8 cellular contexts compared by ENCODE assay signal in genomic region chr9:136625101-136626065, GRCh38. TPM values are rescaled to one million over a fixed set of nuclear protein-coding genes. Genes with fewer than 3 reads are reported as not detected.
DNase-seq lines count a peak whose midpoint lies in the region; ATAC-seq and TF ChIP-seq lines count a peak whose summit lies in the region.

No MANE protein-coding gene starts in this region.

- peak; percentile 74 for ATAC-seq in aorta (ENCODE audit: low FRiP score)
- no peak for ATAC-seq in HG03460 (IDR thresholded peaks at IDR 0.05; ENCODE audit: unreplicated experiment)

- H3K27me3 ChIP-seq in liver (ENCODE audit: control insufficient read depth in 4 of 4, insufficient read depth in 4 of 4, low read length in 3 of 4) (no peaks in the 10 kb centered on the region), aorta (ENCODE audit: control insufficient read depth in 1 of 2, insufficient read depth in 2 of 2, low read length in 1 of 2) (no peaks in the 10 kb centered on the region)

- H3K4me3 ChIP-seq in liver (ENCODE audit: low read depth in 1 of 3, low read length in 3 of 3) (no peak overlapping the region), aorta (ENCODE audit: low read length in 2 of 2) (no peak overlapping the region)

- BruUV-seq in MCF 10A (replicated peaks; lab: Mats Ljungman, UMichigan): no TSS peak

- TF ChIP-seq EP300 in Ishikawa (IDR thresholded peaks at IDR 0.05; ENCODE audit: borderline replicate concordance): peak; percentile 52; the same call in 1 of the 2 replicates

- peaks cover 31 to 42% (median 31%) of the 10 kb centered on the region in 3 donors for H3K27me3 Mint-ChIP-seq in CD14-positive monocyte (ENCODE audit: low read depth in 3 of 3)
- no peaks in the 10 kb centered on the region for H3K27me3 Mint-ChIP-seq in MCF 10A (ENCODE audit: insufficient read depth, unreplicated experiment)

- peak overlapping the region; percentile 81 for H3K27ac ChIP-seq in liver (ENCODE audit: low read depth in 1 of 2, low read length in 2 of 2)
- H3K27ac ChIP-seq in aorta (ENCODE audit: low read depth in 1 of 2, low read length in 2 of 2): peak overlapping the region in 1 of 2 donors; percentile 39

- POLR2A ChIA-PET in MCF 10A (lab: Yijun Ruan, JAX): interaction anchor here (0.6 to 5.6 kb wide), 18 partner anchors 10 to 216 kb away, joined by 3 to 84 read pairs (median 7); partner anchors contain the start of gene NOTCH1

- H3K9me3 ChIP-seq in liver (ENCODE audit: control insufficient read depth in 4 of 4, low read length in 3 of 4) (no peaks in the 10 kb centered on the region), aorta (ENCODE audit: control insufficient read depth, low read length) (no peaks in the 10 kb centered on the region)

- CTCF ChIA-PET in MCF 10A (lab: Yijun Ruan, JAX): interaction anchor here (0.5 to 8.5 kb wide), 31 partner anchors 9 to 526 kb away, joined by 3 to 280 read pairs (median 4); partner anchors contain the start of genes DNLZ and INPP5E

- H3K4me1 ChIP-seq in liver (ENCODE audit: control insufficient read depth in 4 of 4, insufficient read depth in 4 of 4, low read length in 3 of 4) (peaks cover 35 to 65% (median 49%) of the 10 kb centered on the region in 4 donors), aorta (ENCODE audit: control insufficient read depth in 1 of 2, insufficient read depth in 2 of 2, low read length in 2 of 2) (no peaks in the 10 kb centered on the region)

- TF ChIP-seq CTCF in CD14-positive monocyte (IDR thresholded peaks at IDR 0.05): no peak
- peak; percentile 56 for TF ChIP-seq CTCF in MCF 10A (IDR thresholded peaks at IDR 0.05; ENCODE audit: unreplicated experiment)
- peak; percentile 50 for TF ChIP-seq CTCF in liver (IDR thresholded peaks at IDR 0.05; ENCODE audit: low read depth, low read length, missing input control)

- H3K9ac ChIP-seq in liver (ENCODE audit: low read depth in 1 of 2, low read length in 2 of 2): no peak overlapping the region

- intact Hi-C loops in CD14-positive monocyte (cut with micrococcal nuclease): loop anchor here in 1 of 2 donors (5.0 kb wide), 1 partner anchor 93 kb away; no protein-coding TSS in a partner anchor
- intact Hi-C loops in MCF 10A (cut with micrococcal nuclease): loop anchor here (1.0 kb wide), 1 partner anchor 137 kb away; no protein-coding TSS in a partner anchor
- intact Hi-C loops in aorta (cut with DNase I): loop anchor here in 1 of 2 donors (5.0 kb wide), 1 partner anchor 83 kb away; no protein-coding TSS in a partner anchor

- DNase-seq in CD14-positive monocyte (ENCODE audit: low spot score): peak; percentile 64
- DNase-seq in MCF 10A (ENCODE audit: unreplicated experiment): peak; percentile 84
- peak; percentile 88 to 92 for DNase-seq in aorta
- DNase-seq in stimulated activated CD4-positive, alpha-beta T cell treated with anti-CD3 and anti-CD28 coated beads, Interleukin-12 subunit alpha, Interleukin-12 subunit beta, amount 100 ng/mL, for 4 hours: no peak
- no peak for DNase-seq in NCI-H748 (lab: John Stamatoyannopoulos, UW; ENCODE audit: unreplicated experiment)

- peak overlapping the region in 1 of 2 donors; percentile 53 for H3K4me3 Mint-ChIP-seq in CD14-positive monocyte
- no peak overlapping the region for H3K4me3 Mint-ChIP-seq in MCF 10A (ENCODE audit: unreplicated experiment)

- TF ChIP-seq RAD21 in Ishikawa (IDR thresholded peaks at IDR 0.05; ENCODE audit: low read depth) (peak; percentile 86), liver (IDR thresholded peaks at IDR 0.05) (peak; percentile 85 to 87)

- 14% methylated on average over 19 of the region's 19 CpGs for WGBS in liver
- WGBS in aorta, 2 donors: 8 to 9% methylated on average over 19 of the region's 19 CpGs

- H3K9me3 Mint-ChIP-seq in CD14-positive monocyte (peaks cover 0 to 5% (median 0%) of the 10 kb centered on the region in 7 donors), MCF 10A (ENCODE audit: unreplicated experiment) (no peaks in the 10 kb centered on the region)

- no peaks in the 10 kb centered on the region for H3K36me3 ChIP-seq in liver (ENCODE audit: control insufficient read depth in 4 of 4, insufficient read depth in 3 of 4, low read depth in 1 of 4, low read length in 3 of 4)
- no peaks in the 10 kb centered on the region for H3K36me3 ChIP-seq in aorta (ENCODE audit: control insufficient read depth in 1 of 2, insufficient read depth in 2 of 2, low read length in 1 of 2)

- H3K36me3 Mint-ChIP-seq in CD14-positive monocyte (peaks cover 4 to 7% of the 10 kb centered on the region in 2 donors), MCF 10A (ENCODE audit: insufficient read depth, unreplicated experiment) (peaks cover 6% of the 10 kb centered on the region)

- peak overlapping the region in 1 of 7 donors; percentile 73 for H3K27ac Mint-ChIP-seq in CD14-positive monocyte
- H3K27ac Mint-ChIP-seq in MCF 10A (ENCODE audit: low read depth, unreplicated experiment): peak overlapping the region; percentile 17

- peaks cover 24% of the 10 kb centered on the region for H3K4me1 Mint-ChIP-seq in CD14-positive monocyte
- H3K4me1 Mint-ChIP-seq in MCF 10A (ENCODE audit: insufficient read depth, unreplicated experiment): peaks cover 12% of the 10 kb centered on the region

TF ChIP-seq in Ishikawa, 13 proteins besides CTCF, POLR2A, EP300 and RAD21:
- peak; percentile 78 for TF ChIP-seq TCF12 (IDR thresholded peaks at IDR 0.05; ENCODE audit: low read depth)
- peak; percentile 73 for TF ChIP-seq ZBTB7A (IDR thresholded peaks at IDR 0.05; ENCODE audit: low read depth)
- TF ChIP-seq NFIC (IDR thresholded peaks at IDR 0.05): peak; percentile 80
- TF ChIP-seq TEAD4 (IDR thresholded peaks at IDR 0.05): peak; percentile 39; the same call in 1 of the 2 replicates
- TF ChIP-seq TAF1 (IDR thresholded peaks at IDR 0.05; ENCODE audit: low read depth): no peak

TF ChIP-seq in liver, 16 proteins besides CTCF, POLR2A, EP300 and RAD21 (continues in another document):
- TF ChIP-seq HNF4G (IDR thresholded peaks at IDR 0.05) (peak; percentile 82), TAF1 (conservative IDR thresholded peaks at IDR 0.05) (no peak), GABPA (IDR thresholded peaks at IDR 0.05 in 1 of 2, conservative IDR thresholded peaks at IDR 0.05 in 1 of 2) (peak in 1 of 2 donors; percentile 61), REST (IDR thresholded peaks at IDR 0.05) (peak; percentile 72), MAX (IDR thresholded peaks at IDR 0.05) (peak; percentile 85), FOXA1 (IDR thresholded peaks at IDR 0.05) (peak; percentile 73), HNF4A (conservative IDR thresholded peaks at IDR 0.05) (peak; percentile 91), NR2F2 (IDR thresholded peaks at IDR 0.05) (peak; percentile 99), ZBTB33 (IDR thresholded peaks at IDR 0.05) (no peak), JUND (IDR thresholded peaks at IDR 0.05) (peak in 1 of 2 donors; percentile 57), EGR1 (IDR thresholded peaks at IDR 0.05; ENCODE audit: low read depth in 2 of 2) (peak in 1 of 2 donors; percentile 54), YY1 (IDR thresholded peaks at IDR 0.05) (peak; percentile 66), SP1 (IDR thresholded peaks at IDR 0.05) (peak; percentile 93), RXRA (IDR thresholded peaks at IDR 0.05) (peak; percentile 95 to 96), FOXA2 (IDR thresholded peaks at IDR 0.05) (no peak)

RNA-seq across cellular contexts. Expression of gene EGFL7, which starts 37.3 kb away (rescaled TPM):
- polyA plus RNA-seq in CD14-positive monocyte (1 to 10 TPM; 2.2 to 2.8 TPM), liver (10 to 100 TPM; 32.1 to 39.7 TPM), aorta (10 to 100 TPM; 13.1 to 32.0 TPM)
- total RNA-seq in MCF 10A (2022) (3.9 and 4.3 TPM in 2 replicates), liver (10 to 100 TPM; 34.5 to 38.5 TPM), aorta (100 to 1,000 TPM in 1 of 2 donors, 10 to 100 TPM in 1; 78.6 to 308 TPM)

Comparison
In these comparisons a context has a peak if more than half of its experiments do, and no peak if none do; other contexts are left out.
1. DNase-seq: peak in CD14-positive monocyte (single experiment), MCF 10A (single experiment) and aorta (2 of 2); none in stimulated activated CD4-positive, alpha-beta T cell treated with anti-CD3 and anti-CD28 coated beads, Interleukin-12 subunit alpha, Interleukin-12 subunit beta, amount 100 ng/mL, for 4 hours (single experiment) and NCI-H748 (single experiment).